ENCODE assay signal across 26 cellular contexts in the genomic region with DNA sequence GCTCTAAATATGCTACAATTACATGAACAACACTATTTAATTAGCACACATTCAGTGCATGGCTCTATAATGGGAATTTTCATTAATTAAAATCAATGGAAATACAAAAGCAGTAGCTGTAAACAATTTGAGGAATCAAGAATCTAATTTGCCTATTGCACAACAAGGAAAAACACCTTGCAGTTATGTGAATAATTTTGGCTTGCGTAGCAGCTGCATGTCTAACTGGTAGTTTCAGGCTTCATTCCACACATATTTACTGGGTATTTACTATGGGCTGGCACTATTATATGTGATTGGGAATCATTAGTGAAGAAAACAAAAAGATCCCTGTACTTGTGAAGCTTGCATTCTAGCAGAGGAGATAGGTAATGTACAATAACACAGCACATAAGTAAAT. TPM values are rescaled to one million over a fixed set of nuclear protein-coding genes. Genes with fewer than 3 reads are reported as not detected.
"Had no signal": no experiment of that assay in that cellular context is flagged by ENCODE, and none has a peak within 500 bp of the region (broad histone marks: within the 10 kb centered on the region; RNA-seq: fewer than 3 reads in every experiment).

No MANE protein-coding gene starts in this region.

- H3K9me3 ChIP-seq: Peyer's patch, SJSA1 had no signal

- H3K36me3 Mint-ChIP-seq: activated CD8-positive, alpha-beta memory T cell treated with anti-CD3 and anti-CD28 coated beads, Interleukin-2, amount 10 ng/mL, durations not matched to agents 7 days and 5 days; activated naive CD8-positive, alpha-beta T cell; WTC11 had no signal

- H3K4me3 ChIP-seq: Peyer's patch, SJSA1 had no signal

- H3K27ac ChIP-seq: brain microvascular endothelial cell, Peyer's patch, RWPE1, SJSA1 had no signal

- DNase-seq: activated CD4-positive, alpha-beta T cell treated with anti-CD3 and anti-CD28 coated beads, Interleukin-2, amount 10 ng/mL, durations not matched to agents 24 days and 14 days; activated CD4-positive, alpha-beta T cell treated with anti-CD3 and anti-CD28 coated beads, Interleukin-2, amount 50 U/mL, for 48 hours; activated CD4-positive, CD25-positive, alpha-beta regulatory T cell treated with anti-CD3 and anti-CD28 coated beads, Interleukin-2, amount 50 U/mL, for 72 hours; activated CD8-positive, alpha-beta memory T cell treated with anti-CD3 and anti-CD28 coated beads, Interleukin-2, amount 10 ng/mL, durations not matched to agents 7 days and 5 days; activated effector memory CD4-positive, alpha-beta T cell treated with Interleukin-2 at 50 U/mL for 16 hours; activated naive CD4-positive, alpha-beta T cell treated with Interleukin-2 at 50 U/mL for 16 hours; activated T-cell treated with anti-CD3 and anti-CD28 coated beads, Interleukin-2, amount 50 U/mL, for 24 hours; amygdala; brain microvascular endothelial cell; caudate nucleus; Kasumi-1; KBM-7; NCI-H146; NCI-H187 treated with DMSO at 0.1 percent for 48 hours; NCI-H2081 treated with DMSO at 0.1 percent for 48 hours; NCI-H2171 treated with DMSO at 0.1 percent for 48 hours; NCI-H510A treated with DMSO at 0.1 percent for 48 hours; NCI-H69; Peyer's patch; Right ventricle myocardium superior had no signal

- H3K4me3 Mint-ChIP-seq: activated CD4-positive, alpha-beta T cell treated with anti-CD3 and anti-CD28 coated beads, Interleukin-2, amount 10 ng/mL, durations not matched to agents 24 days and 14 days; activated CD8-positive, alpha-beta memory T cell treated with anti-CD3 and anti-CD28 coated beads, Interleukin-2, amount 10 ng/mL, durations not matched to agents 7 days and 5 days; activated naive CD8-positive, alpha-beta T cell; activated T-cell treated with anti-CD3 and anti-CD28 coated beads, Interleukin-2, amount 50 U/mL, for 24 hours; activated T-helper 1 cell treated with anti-CD3 and anti-CD28 coated beads, Interleukin-12 subunit alpha, Interleukin-12 subunit beta, Interleukin-2, Interleukin-4 antibody, amounts not matched to agents 30 ng/mL and 10 ng/mL and 1 ng/mL, durations not matched to agents 14 hours and 24 hours and 36 hours; T-helper 1 cell treated with Interleukin-12 subunit alpha and Interleukin-12 subunit beta and Interleukin-4 antibody, amounts not matched to agents 30 μg/mL and 1 μg/mL, for 36 hours; WTC11 had no signal

- ATAC-seq: activated CD8-positive, alpha-beta memory T cell treated with anti-CD3 and anti-CD28 coated beads, Interleukin-2, amount 10 ng/mL, durations not matched to agents 7 days and 5 days; WTC11 had no signal

- H3K9me3 Mint-ChIP-seq: activated CD4-positive, alpha-beta T cell treated with anti-CD3 and anti-CD28 coated beads, Interleukin-2, amount 10 ng/mL, durations not matched to agents 24 days and 14 days; activated T-cell treated with anti-CD3 and anti-CD28 coated beads, Interleukin-2, amount 50 U/mL, for 24 hours; activated T-helper 1 cell treated with anti-CD3 and anti-CD28 coated beads, Interleukin-12 subunit alpha, Interleukin-12 subunit beta, Interleukin-2, Interleukin-4 antibody, amounts not matched to agents 30 ng/mL and 10 ng/mL and 1 ng/mL, durations not matched to agents 14 hours and 24 hours and 36 hours; T-helper 1 cell treated with Interleukin-12 subunit alpha and Interleukin-12 subunit beta and Interleukin-4 antibody, amounts not matched to agents 30 μg/mL and 1 μg/mL, for 36 hours; WTC11 had no signal

- H3K27me3 ChIP-seq: brain microvascular endothelial cell, Peyer's patch, SJSA1 had no signal

- H3K4me1 ChIP-seq: Peyer's patch, SJSA1 had no signal

- H3K36me3 ChIP-seq: brain microvascular endothelial cell, Peyer's patch, SJSA1 had no signal

- H3K27ac Mint-ChIP-seq: activated CD4-positive, alpha-beta T cell treated with anti-CD3 and anti-CD28 coated beads, Interleukin-2, amount 10 ng/mL, durations not matched to agents 24 days and 14 days; activated CD8-positive, alpha-beta memory T cell treated with anti-CD3 and anti-CD28 coated beads, Interleukin-2, amount 10 ng/mL, durations not matched to agents 7 days and 5 days; activated naive CD8-positive, alpha-beta T cell; activated T-cell treated with anti-CD3 and anti-CD28 coated beads, Interleukin-2, amount 50 U/mL, for 24 hours; activated T-helper 1 cell treated with anti-CD3 and anti-CD28 coated beads, Interleukin-12 subunit alpha, Interleukin-12 subunit beta, Interleukin-2, Interleukin-4 antibody, amounts not matched to agents 30 ng/mL and 10 ng/mL and 1 ng/mL, durations not matched to agents 14 hours and 24 hours and 36 hours; T-helper 1 cell treated with Interleukin-12 subunit alpha and Interleukin-12 subunit beta and Interleukin-4 antibody, amounts not matched to agents 30 μg/mL and 1 μg/mL, for 36 hours had no signal

- H3K4me1 Mint-ChIP-seq: activated CD4-positive, alpha-beta T cell treated with anti-CD3 and anti-CD28 coated beads, Interleukin-2, amount 10 ng/mL, durations not matched to agents 24 days and 14 days; activated CD8-positive, alpha-beta memory T cell treated with anti-CD3 and anti-CD28 coated beads, Interleukin-2, amount 10 ng/mL, durations not matched to agents 7 days and 5 days had no signal

RNA-seq across cellular contexts. Expression of gene KIF6, which starts 26.4 kb away (rescaled TPM):
- total RNA-seq: activated CD8-positive, alpha-beta memory T cell treated with anti-CD3 and anti-CD28 coated beads, Interleukin-2, amount 10 ng/mL, durations not matched to agents 7 days and 5 days; SJSA1 had no signal
